In the genomic region with DNA sequence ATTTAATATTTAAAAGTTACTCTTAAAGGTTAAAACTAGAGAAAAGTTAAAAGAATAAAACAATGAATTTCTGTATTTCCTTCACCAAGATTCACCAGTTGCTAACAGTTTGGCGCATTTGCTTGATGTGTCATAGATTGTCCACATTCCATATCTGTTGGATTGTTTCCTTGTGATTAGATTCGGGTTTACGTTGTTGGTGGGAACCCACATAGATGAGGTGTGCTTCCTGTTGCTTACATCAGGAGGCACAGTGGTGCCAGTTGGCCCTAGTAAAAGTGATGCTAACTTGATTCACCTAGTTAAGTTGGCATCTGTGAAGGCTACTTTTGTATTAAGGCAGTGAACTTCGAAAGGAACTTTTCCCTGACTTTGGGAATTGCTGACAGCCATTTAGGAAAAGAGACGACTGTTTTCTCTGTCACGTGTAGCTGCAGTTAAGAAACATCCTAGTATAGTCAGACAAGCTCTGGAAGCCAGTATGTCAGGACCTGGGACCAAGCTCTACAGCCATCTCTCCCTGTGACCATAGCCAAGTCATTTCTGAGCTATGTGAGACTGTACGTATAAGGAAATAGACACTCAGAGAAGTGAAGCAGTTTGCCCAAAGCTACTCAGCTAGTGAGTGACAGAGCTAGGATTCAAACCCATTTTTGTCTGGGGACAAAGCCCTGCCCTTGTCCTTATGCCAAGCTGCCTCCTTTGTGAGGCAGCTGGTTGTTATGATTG, we compare ENCODE assay signal across 9 cellular contexts. TPM values are rescaled to one million over a fixed set of nuclear protein-coding genes. Genes with fewer than 3 reads are reported as not detected.
DNase-seq lines count a peak whose midpoint lies in the region; ATAC-seq and TF ChIP-seq lines count a peak whose summit lies in the region.
"Had no signal": no experiment of that assay in that cellular context is flagged by ENCODE, and none has a peak within 500 bp of the region (broad histone marks: within the 10 kb centered on the region; RNA-seq: fewer than 3 reads in every experiment).

No MANE protein-coding gene starts in this region.

- no peak overlapping the region for H3K4me2 ChIP-seq in neural progenitor cell

- CTCF ChIA-PET in AG04449 (lab: Yijun Ruan, JAX): interaction anchor here (1.3 to 2.9 kb wide), 3 partner anchors 20 to 60 kb away, joined by 4 to 15 read pairs (median 5); a partner anchor contains a TSS
- CTCF ChIA-PET in HEK293T (lab: Yijun Ruan, JAX): interaction anchor here (0.7 kb wide), 1 partner anchor 29 kb away, joined by 3 read pairs; no protein-coding TSS in a partner anchor

- POLR2A ChIA-PET in AG04449 (lab: Yijun Ruan, JAX): no interaction called here
- POLR2A ChIA-PET in HEK293T (lab: Yijun Ruan, JAX): no interaction called here

- no peaks in the 10 kb centered on the region for H3K4me1 ChIP-seq in neural progenitor cell

- no peak overlapping the region for H2AFZ ChIP-seq in neural progenitor cell (replicated peaks)

- no peak overlapping the region for H3K9ac ChIP-seq in neural progenitor cell

- no peaks in the 10 kb centered on the region for H3K9me3 Mint-ChIP-seq in neural progenitor cell

- peak; percentile 4 for TF ChIP-seq CTCF in AG04449 (IDR thresholded peaks at IDR 0.05; ENCODE audit: insufficient read depth, low read length, missing control alignments)
- peak; percentile 11 for TF ChIP-seq CTCF in astrocyte of the spinal cord (IDR thresholded peaks at IDR 0.05; ENCODE audit: low read depth, low read length)
- no peak for TF ChIP-seq CTCF in neural progenitor cell (IDR thresholded peaks at IDR 0.05)

- no peak overlapping the region for H3K27ac Mint-ChIP-seq in neural progenitor cell

- no peaks in the 10 kb centered on the region for H3K27me3 ChIP-seq in neural progenitor cell

- no peak overlapping the region for H3K27ac ChIP-seq in neural progenitor cell

- H3K36me3 ChIP-seq in neural progenitor cell: no peaks in the 10 kb centered on the region

- ATAC-seq in left lobe of liver (peak; percentile 9), GM21423 (IDR thresholded peaks at IDR 0.05; ENCODE audit: unreplicated experiment) (no peak)

- no peak overlapping the region for H3K4me3 Mint-ChIP-seq in neural progenitor cell

- no peaks in the 10 kb centered on the region for H3F3A ChIP-seq in neural progenitor cell (ENCODE audit: low read depth)

- H3K36me3 Mint-ChIP-seq in neural progenitor cell: peaks cover under 1% of the 10 kb centered on the region

- DNase-seq in AG04449 (ENCODE audit: low read depth, low spot score) (peak; percentile 91), HT1080 (ENCODE audit: low read depth) (peak; percentile 97), astrocyte of the spinal cord (ENCODE audit: low read depth, low spot score) (peak; percentile 90), left lobe of liver (ENCODE audit: low spot score) (no peak), neural progenitor cell (ENCODE audit: low spot score) (no peak), HEK293T (ENCODE audit: extremely low spot score) (no peak)
- no peak for DNase-seq in activated naive CD4-positive, alpha-beta T cell (lab: John Stamatoyannopoulos, UW)
- DNase-seq: NCI-H1436 treated with DMSO at 0.1 percent for 48 hours had no signal

- no peaks in the 10 kb centered on the region for H4K20me1 ChIP-seq in neural progenitor cell (ENCODE audit: low read depth)

- H3K4me3 ChIP-seq in AG04449 (ENCODE audit: low read depth, low read length): no peak overlapping the region
- no peak overlapping the region for H3K4me3 ChIP-seq in astrocyte of the spinal cord (ENCODE audit: low read depth, low read length)
- no peak overlapping the region for H3K4me3 ChIP-seq in neural progenitor cell

- peaks cover 10% of the 10 kb centered on the region for H3K4me1 Mint-ChIP-seq in neural progenitor cell

- H3K9me3 ChIP-seq in neural progenitor cell (ENCODE audit: low read depth): no peaks in the 10 kb centered on the region

- in situ Hi-C loops in astrocyte of the spinal cord (cut with HindIII; ENCODE audit: low sequenced_read_pairs): no loop called here

- no peaks in the 10 kb centered on the region for H3K79me2 ChIP-seq in neural progenitor cell (ENCODE audit: low read depth)

- peaks cover 7% of the 10 kb centered on the region for H3K27me3 Mint-ChIP-seq in neural progenitor cell (ENCODE audit: insufficient read depth, low read depth)

TF ChIP-seq in HEK293T, 16 proteins besides CTCF, POLR2A, EP300 and RAD21:
- TF ChIP-seq ARNT (IDR thresholded peaks at IDR 0.05) (no peak), BHLHE40 (IDR thresholded peaks at IDR 0.05; ENCODE audit: borderline replicate concordance) (no peak), LEF1 (IDR thresholded peaks at IDR 0.05; ENCODE audit: borderline replicate concordance) (no peak), SUZ12 (IDR thresholded peaks at IDR 0.05) (no peak), HDGF (IDR thresholded peaks at IDR 0.05; ENCODE audit: borderline replicate concordance) (no peak), FOXM1 (IDR thresholded peaks at IDR 0.05; ENCODE audit: borderline replicate concordance) (no peak), NFRKB (IDR thresholded peaks at IDR 0.05) (no peak), L3MBTL2 (conservative IDR thresholded peaks at IDR 0.05) (no peak), FOXK2 (IDR thresholded peaks at IDR 0.05) (no peak)

RNA-seq across cellular contexts. Expression of a gene that starts 49.0 kb away (rescaled TPM):
- total RNA-seq in HT1080 (2014; rRNA removed; shearing (Covaris generic)): 11.1 and 13.4 TPM in 2 replicates
- 61.8 and 64.8 TPM in 2 replicates for polyA plus RNA-seq in HT1080 (2015; cell fraction: cytosol; rRNA removed)
- 54.2 and 67.4 TPM in 2 replicates for polyA plus RNA-seq in HT1080 (2015; cell fraction: nucleus; rRNA removed)
- total RNA-seq in left lobe of liver: 10.8 TPM
- total RNA-seq in neural progenitor cell (ENCODE audit: low replicate concordance): 4.9 and 8.2 TPM in 2 replicates

Comparison
In these comparisons a context has a peak if more than half of its experiments do, and no peak if none do; other contexts are left out.
1. DNase-seq: peak in AG04449 (single experiment), HT1080 (single experiment) and astrocyte of the spinal cord (single experiment); none in left lobe of liver (single experiment), activated naive CD4-positive, alpha-beta T cell (0 of 4), neural progenitor cell (single experiment) and HEK293T (single experiment).